ENCODE assay signal across 12 cellular contexts in genomic region chr2:43109261-43109743, GRCh38.
DNase-seq lines count a peak whose midpoint lies in the region; ATAC-seq, FAIRE-seq and TF ChIP-seq lines count a peak whose summit lies in the region.
"Had no signal": no experiment of that assay in that cellular context is flagged by ENCODE, and none has a peak within 500 bp of the region (broad histone marks: within the 10 kb centered on the region; RNA-seq: fewer than 3 reads in every experiment).

No MANE protein-coding gene starts in this region.

- peak overlapping the region; percentile 41 to 93 for H3K27ac ChIP-seq in breast epithelium
- H3K27ac ChIP-seq in mammary epithelial cell (ENCODE audit: insufficient read depth, low read depth, low read length), result no peak overlapping the region
- H3K27ac ChIP-seq in esophagus squamous epithelium, result peak overlapping the region in 3 of 4 donors; percentile 63 to 86 (median 84)
- H3K27ac ChIP-seq in vagina, result peak overlapping the region; percentile 45

- H3K4me1 Mint-ChIP-seq in neural crest cell, result peaks cover 76% of the 10 kb centered on the region

- peak overlapping the region; percentile 8 for H3K27ac Mint-ChIP-seq in neural crest cell (ENCODE audit: unreplicated experiment)
- H3K27ac Mint-ChIP-seq: activated T-cell treated with anti-CD3 and anti-CD28 coated beads, Interleukin-2, amount 50 U/mL, for 72 hours had no signal

- no peak for FAIRE-seq in D721Med (lab: Jason Lieb, UNC)
- FAIRE-seq: A549 had no signal

- H4K20me1 ChIP-seq in mammary epithelial cell (ENCODE audit: insufficient read depth, low read length), result no peaks in the 10 kb centered on the region

- H3K36me3 Mint-ChIP-seq in neural crest cell (ENCODE audit: low read depth), result no peaks in the 10 kb centered on the region

- H3K4me3 ChIP-seq in breast epithelium (no peak overlapping the region), mammary epithelial cell (replicated peaks in 1 of 3; ENCODE audit: insufficient read depth in 1 of 3, low read depth in 2 of 3, low read length in 3 of 3) (no peak overlapping the region), esophagus squamous epithelium (no peak overlapping the region), vagina (no peak overlapping the region)
- H3K4me3 ChIP-seq: A549 had no signal

- BruUV-seq in mammary epithelial cell (replicated peaks; lab: Mats Ljungman, UMichigan), result no TSS peak

- TF ChIP-seq POLR2A in breast epithelium (IDR thresholded peaks at IDR 0.05), result no peak
- TF ChIP-seq POLR2A in esophagus squamous epithelium (IDR thresholded peaks at IDR 0.05), result no peak
- TF ChIP-seq POLR2A in vagina (IDR thresholded peaks at IDR 0.05), result no peak

- H3K9ac ChIP-seq in mammary epithelial cell (ENCODE audit: insufficient read depth, low read length), result no peak overlapping the region

- TF ChIP-seq CTCF in breast epithelium (IDR thresholded peaks at IDR 0.05), result no peak
- no peak for TF ChIP-seq CTCF in mammary epithelial cell (conservative IDR thresholded peaks at IDR 0.05 in 1 of 2, IDR thresholded peaks at IDR 0.05 in 1 of 2; ENCODE audit: extremely low read depth in 1 of 2, insufficient read depth in 1 of 2, low read depth in 1 of 2, low read length in 2 of 2)
- TF ChIP-seq CTCF in esophagus squamous epithelium (IDR thresholded peaks at IDR 0.05), result no peak
- TF ChIP-seq CTCF in neural crest cell (conservative IDR thresholded peaks at IDR 0.05), result no peak
- TF ChIP-seq CTCF in vagina (IDR thresholded peaks at IDR 0.05), result no peak
- no peak for TF ChIP-seq CTCF in D721Med (IDR thresholded peaks at IDR 0.05; ENCODE audit: insufficient read depth, missing control alignments)

- no peak overlapping the region for H3K4me2 ChIP-seq in mammary epithelial cell (ENCODE audit: insufficient read depth, low read depth, low read length)

- H3K27me3 ChIP-seq in breast epithelium (no peaks in the 10 kb centered on the region), mammary epithelial cell (ENCODE audit: insufficient read depth, low read length) (no peaks in the 10 kb centered on the region), esophagus squamous epithelium (no peaks in the 10 kb centered on the region), vagina (no peaks in the 10 kb centered on the region)

- no peaks in the 10 kb centered on the region for H3K9me3 ChIP-seq in breast epithelium
- H3K9me3 ChIP-seq in mammary epithelial cell (replicated peaks; ENCODE audit: insufficient read depth, low read length), result peaks cover 12% of the 10 kb centered on the region
- H3K9me3 ChIP-seq in esophagus squamous epithelium, result no peaks in the 10 kb centered on the region
- no peaks in the 10 kb centered on the region for H3K9me3 ChIP-seq in vagina
- H3K9me3 ChIP-seq: A549 had no signal

- no peak overlapping the region for H2AFZ ChIP-seq in mammary epithelial cell (ENCODE audit: low read depth, low read length)

- WGBS in mammary epithelial cell (ENCODE audit: low coverage, missing lambda C conversion rate), result 50% methylated on average over 2 of the region's 2 CpGs
- 62 to 73% methylated on average over 2 of the region's 2 CpGs for WGBS in esophagus squamous epithelium, 2 donors

- H3K36me3 ChIP-seq in breast epithelium (no peaks in the 10 kb centered on the region), mammary epithelial cell (ENCODE audit: insufficient read depth, low read length) (no peaks in the 10 kb centered on the region), esophagus squamous epithelium (no peaks in the 10 kb centered on the region), vagina (no peaks in the 10 kb centered on the region)

- intact Hi-C loops in breast epithelium (cut with DNase I; ENCODE audit: low total_unique reads), result no loop called here
- intact Hi-C loops in mammary epithelial cell (cut with micrococcal nuclease), result no loop called here
- intact Hi-C loops in esophagus squamous epithelium (cut with DNase I), result no loop called here
- intact Hi-C loops in vagina (cut with DNase I), result no loop called here

- H3K4me1 ChIP-seq in breast epithelium, result peaks cover 5 to 9% of the 10 kb centered on the region in 2 donors
- H3K4me1 ChIP-seq in mammary epithelial cell (ENCODE audit: insufficient read depth, low read length), result peaks cover 33% of the 10 kb centered on the region
- peaks cover 20 to 74% (median 34%) of the 10 kb centered on the region in 3 donors for H3K4me1 ChIP-seq in esophagus squamous epithelium
- peaks cover 62% of the 10 kb centered on the region for H3K4me1 ChIP-seq in vagina

- DNase-seq in breast epithelium (ENCODE audit: low spot score in 2 of 2), result no peak
- no peak for DNase-seq in mammary epithelial cell
- no peak for DNase-seq in esophagus squamous epithelium (lab: John Stamatoyannopoulos, UW)
- no peak for DNase-seq in neural crest cell (ENCODE audit: low read depth, low spot score)
- no peak for DNase-seq in vagina (ENCODE audit: extremely low spot score in 2 of 2)
- no peak for DNase-seq in HuH-7 (ENCODE audit: low spot score)
- no peak for DNase-seq in D721Med (ENCODE audit: insufficient read length, low spot score)
- DNase-seq: activated T-cell treated with anti-CD3 and anti-CD28 coated beads, Interleukin-2, amount 50 U/mL, for 72 hours; central memory CD4-positive, alpha-beta T cell; NCI-H2029 treated with DMSO at 0.1 percent for 48 hours had no signal

- CTCF ChIA-PET in mammary epithelial cell (lab: Charles Lee; ENCODE audit: low non-redundant PET), result no interaction called here

- no peaks in the 10 kb centered on the region for H3K79me2 ChIP-seq in mammary epithelial cell (ENCODE audit: insufficient read depth, low read length)

- ATAC-seq in GM21528 (IDR thresholded peaks at IDR 0.05; ENCODE audit: low FRiP score, unreplicated experiment), result no peak
- ATAC-seq: A549; activated T-cell treated with anti-CD3 and anti-CD28 coated beads, Interleukin-2, amount 50 U/mL, for 72 hours had no signal

- dilution Hi-C loops in mammary epithelial cell (cut with HindIII; ENCODE audit: low sequenced_read_pairs), result no loop called here

- peaks cover 2% of the 10 kb centered on the region for H3K9me3 Mint-ChIP-seq in neural crest cell

- no peak overlapping the region for H3K4me3 Mint-ChIP-seq in neural crest cell
- H3K4me3 Mint-ChIP-seq: activated T-cell treated with anti-CD3 and anti-CD28 coated beads, Interleukin-2, amount 50 U/mL, for 72 hours had no signal

- no peaks in the 10 kb centered on the region for H3K27me3 Mint-ChIP-seq in neural crest cell (ENCODE audit: low read depth)

- in situ Hi-C loops in mammary epithelial cell (cut with MboI; ENCODE audit: low sequenced_read_pairs in 2 of 2), result no loop called here
